8 cellular contexts compared by ENCODE assay signal in the genomic region with DNA sequence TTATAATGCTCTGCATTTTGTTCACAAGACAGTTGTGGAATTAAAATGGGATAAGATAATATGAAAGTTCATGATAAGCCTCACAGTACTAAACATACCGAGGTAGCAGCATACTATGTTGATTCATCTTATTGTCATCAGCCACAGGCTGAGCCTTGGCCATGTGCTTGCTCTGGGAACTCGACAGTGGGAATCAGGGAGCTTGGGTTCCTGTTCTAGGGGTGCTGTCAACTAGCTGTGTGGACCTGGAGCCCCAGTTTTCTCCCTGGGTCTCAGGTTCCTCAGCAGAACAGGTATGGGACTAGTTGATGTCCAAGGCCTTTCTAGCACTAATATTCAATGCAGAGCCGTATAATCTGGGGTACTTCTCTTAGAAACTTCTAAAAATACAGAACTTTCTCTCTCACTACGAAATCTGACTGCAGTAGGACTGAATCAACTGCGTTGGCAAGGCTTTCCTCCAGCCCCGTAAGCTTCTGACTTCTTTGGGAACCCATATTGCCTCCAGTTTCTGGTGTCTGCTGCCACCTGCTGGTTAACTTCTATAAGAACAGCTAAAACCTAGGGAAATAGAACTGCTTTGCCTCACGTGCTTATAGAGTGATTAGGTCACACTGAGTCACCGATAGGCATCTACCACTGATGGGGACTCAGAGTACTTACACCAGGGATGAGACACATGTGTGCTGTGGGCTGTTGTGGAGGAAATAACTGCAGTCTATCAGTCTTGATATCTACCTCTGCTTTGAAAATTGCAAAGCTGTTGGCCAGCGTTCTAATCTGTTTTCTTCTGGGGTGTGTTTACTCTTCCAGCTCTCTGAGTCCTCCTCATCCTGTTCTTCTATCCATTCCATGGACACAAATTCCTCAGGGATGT.
DNase-seq lines count a peak whose midpoint lies in the region; ATAC-seq and TF ChIP-seq lines count a peak whose summit lies in the region.

No MANE protein-coding gene starts in this region.

- peaks cover 11% of the 10 kb centered on the region; the same call in 1 of the 2 replicates for H3K36me3 ChIP-seq in GM23248 (ENCODE audit: low read depth)
- peaks cover 0 to 77% of the 10 kb centered on the region in 2 donors for H3K36me3 ChIP-seq in gastroesophageal sphincter
- H3K36me3 ChIP-seq in ovary, result no peaks in the 10 kb centered on the region

- H3K36me3 Mint-ChIP-seq in activated naive CD4-positive, alpha-beta T cell treated with anti-CD3 and anti-CD28 coated beads for 36 hours (ENCODE audit: low read depth), result peaks cover 4% of the 10 kb centered on the region

- in situ Hi-C loops in GM23248 (cut with MboI), result loop anchor here (10.0 kb wide), 1 partner anchor 261 kb away; the partner anchor contains the start of gene APOBEC4

- peak overlapping the region; percentile 79 for H2AFZ ChIP-seq in GM23248

- peak overlapping the region; percentile 83 for H3K9ac ChIP-seq in GM23248

- peak overlapping the region; percentile 97 for H3K4me2 ChIP-seq in GM23248 (ENCODE audit: unreplicated experiment)

- CTCF ChIA-PET in activated naive CD4-positive, alpha-beta T cell treated with anti-CD3 and anti-CD28 coated beads for 36 hours (lab: Charles Lee), result interaction anchor here (0.6 to 6.0 kb wide), 33 partner anchors 8 to 634 kb away, joined by 3 to 130 read pairs (median 5); partner anchors contain the start of gene APOBEC4

- intact Hi-C loops in activated naive CD4-positive, alpha-beta T cell treated with anti-CD3 and anti-CD28 coated beads for 36 hours (cut with micrococcal nuclease), result loop anchor here (1.0 to 10.0 kb wide), 13 partner anchors 19 to 954 kb away; partner anchors contain the start of gene TSEN15
- intact Hi-C loops in ovary (cut with DNase I), result loop anchor here in 3 of 4 donors (2.0 to 10.0 kb wide), 5 partner anchors 111 to 441 kb away; partner anchors contain the start of genes APOBEC4 (in 1 of the 3), RGL1 (in 1 of the 3) and SMG7 (in 1 of the 3)

- peak; percentile 94 for DNase-seq in DMS 273 (lab: John Stamatoyannopoulos, UW; ENCODE audit: unreplicated experiment)
- DNase-seq in GM23248, result peak; percentile 98
- peak; percentile 88 for DNase-seq in NB4 (ENCODE audit: low read depth)
- DNase-seq in SK-N-DZ (ENCODE audit: low spot score), result peak; percentile 79
- DNase-seq in activated naive CD4-positive, alpha-beta T cell treated with anti-CD3 and anti-CD28 coated beads for 36 hours, result peak; percentile 86
- peak; percentile 71 to 84 (median 75) for DNase-seq in ovary

- H3K4me3 ChIP-seq in GM23248 (peak overlapping the region; percentile 66), NB4 (ENCODE audit: low read depth, low read length) (no peak overlapping the region), gastroesophageal sphincter (no peak overlapping the region), ovary (no peak overlapping the region)

- H3K9me2 ChIP-seq in GM23248 (ENCODE audit: insufficient read depth), result no peaks in the 10 kb centered on the region

- H3K9me3 Mint-ChIP-seq in activated naive CD4-positive, alpha-beta T cell treated with anti-CD3 and anti-CD28 coated beads for 36 hours, result no peaks in the 10 kb centered on the region

- peak; percentile 77 for ATAC-seq in gastroesophageal sphincter

- TF ChIP-seq POLR2A in NB4 (IDR thresholded peaks at IDR 0.05; ENCODE audit: extremely low read depth, insufficient read length) (no peak), gastroesophageal sphincter (IDR thresholded peaks at IDR 0.05) (no peak), ovary (IDR thresholded peaks at IDR 0.05) (no peak)

- no peaks in the 10 kb centered on the region for H4K20me1 ChIP-seq in GM23248 (ENCODE audit: insufficient read depth)

- H3K27ac Mint-ChIP-seq in activated naive CD4-positive, alpha-beta T cell treated with anti-CD3 and anti-CD28 coated beads for 36 hours, result peak overlapping the region; percentile 6

- no peaks in the 10 kb centered on the region for H3K27me3 Mint-ChIP-seq in activated naive CD4-positive, alpha-beta T cell treated with anti-CD3 and anti-CD28 coated beads for 36 hours (ENCODE audit: low read depth)

- peaks cover 42% of the 10 kb centered on the region for H3F3A ChIP-seq in GM23248 (ENCODE audit: insufficient read depth)

- TF ChIP-seq CTCF in NB4 (IDR thresholded peaks at IDR 0.05; ENCODE audit: low read depth, low read length), result peak; percentile 68
- peak; percentile 74 to 96 (median 93) for TF ChIP-seq CTCF in gastroesophageal sphincter (IDR thresholded peaks at IDR 0.05)
- TF ChIP-seq CTCF in ovary (IDR thresholded peaks at IDR 0.05), result peak; percentile 79 to 95 (median 91)

- H3K4me3 Mint-ChIP-seq in activated naive CD4-positive, alpha-beta T cell treated with anti-CD3 and anti-CD28 coated beads for 36 hours, result no peak overlapping the region

- peak overlapping the region; percentile 98 for H3K27ac ChIP-seq in GM23248
- H3K27ac ChIP-seq in gastroesophageal sphincter, result peak overlapping the region; percentile 65 to 78 (median 70)
- peak overlapping the region; percentile 5 to 66 for H3K27ac ChIP-seq in ovary
- H3K27ac ChIP-seq in temporal lobe (ENCODE audit: low read depth, low read length), result peak overlapping the region; percentile 89

- 3 to 6% methylated on average over 9 of the region's 9 CpGs for WGBS in GM23248 (ENCODE audit: low coverage in 1 of 2, low lambda C conversion rate in 2 of 2, missing lambda C conversion rate in 2 of 2), 2 experiments
- 13 to 18% methylated on average over 6 to 8 of the region's 9 CpGs for WGBS in gastroesophageal sphincter (ENCODE audit: low coverage in 1 of 2), 2 donors
- WGBS in ovary, 3 donors, result 11 to 13% (median 12%) methylated on average over 9 of the region's 9 CpGs

- TF ChIP-seq EP300 in gastroesophageal sphincter (IDR thresholded peaks at IDR 0.05) (no peak), ovary (IDR thresholded peaks at IDR 0.05) (no peak)

- H3K4me1 Mint-ChIP-seq in activated naive CD4-positive, alpha-beta T cell treated with anti-CD3 and anti-CD28 coated beads for 36 hours (ENCODE audit: low read depth), result peaks cover 20% of the 10 kb centered on the region

- no peaks in the 10 kb centered on the region for H3K9me3 ChIP-seq in GM23248 (ENCODE audit: low read depth)
- H3K9me3 ChIP-seq in gastroesophageal sphincter, result no peaks in the 10 kb centered on the region
- no peaks in the 10 kb centered on the region for H3K9me3 ChIP-seq in ovary

- no peaks in the 10 kb centered on the region for H3K79me2 ChIP-seq in GM23248 (ENCODE audit: insufficient read depth)

- H3K27me3 ChIP-seq in GM23248 (replicated peaks; ENCODE audit: insufficient read depth), result no peaks in the 10 kb centered on the region
- H3K27me3 ChIP-seq in gastroesophageal sphincter, result no peaks in the 10 kb centered on the region
- H3K27me3 ChIP-seq in ovary, result no peaks in the 10 kb centered on the region

- H3K4me1 ChIP-seq in GM23248 (ENCODE audit: insufficient read depth), result peaks cover 34% of the 10 kb centered on the region
- H3K4me1 ChIP-seq in gastroesophageal sphincter, result peaks cover 3 to 33% (median 13%) of the 10 kb centered on the region in 3 donors
- H3K4me1 ChIP-seq in ovary (ENCODE audit: insufficient read depth), result peaks cover 2% of the 10 kb centered on the region

Comparison
In these comparisons a context has a peak if more than half of its experiments do, and no peak if none do; other contexts are left out.
1. H3K27ac ChIP-seq: peak in every context shown above with its lines; median percentile 98 in GM23248; 89 in temporal lobe; 70 in gastroesophageal sphincter; 36 in ovary.